Comparison of ENCODE assay signal across 9 cellular contexts in the genomic region with DNA sequence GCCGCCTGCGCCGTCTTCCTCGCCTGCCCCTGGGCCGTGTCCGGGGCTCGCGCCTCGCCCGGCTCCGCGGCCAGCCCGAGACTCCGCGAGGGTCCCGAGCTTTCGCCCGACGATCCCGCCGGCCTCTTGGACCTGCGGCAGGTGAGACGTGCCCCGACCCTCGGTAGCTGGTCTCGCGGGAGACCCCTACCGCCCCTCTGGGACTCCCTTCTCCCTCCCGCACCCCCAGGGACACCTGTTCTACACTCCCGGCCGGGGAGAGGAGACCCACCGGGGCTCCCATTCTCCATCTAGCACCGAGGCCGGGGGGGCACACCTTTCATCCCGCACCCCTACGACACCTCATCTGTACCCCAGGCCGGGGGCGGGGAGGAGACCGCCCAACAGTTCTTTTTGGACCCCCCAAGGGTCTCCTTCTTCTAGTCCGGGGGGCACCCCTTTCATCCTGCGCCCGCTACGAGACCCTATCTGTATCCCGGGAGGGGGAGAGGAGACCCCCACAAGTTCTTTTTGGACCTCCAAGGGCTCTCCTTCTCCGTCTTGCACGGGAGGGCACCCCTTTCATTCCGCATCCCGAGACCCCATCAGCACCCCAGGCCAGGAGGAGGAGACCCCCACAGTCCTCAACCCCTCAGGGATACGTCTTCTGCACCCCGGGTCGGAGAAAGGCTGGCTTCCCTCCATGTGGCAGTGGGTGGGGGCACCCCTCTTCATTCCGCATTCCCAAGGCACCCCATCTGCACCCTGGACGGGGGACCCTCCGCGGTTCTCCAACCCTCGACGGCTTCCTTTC. TPM values are rescaled to one million over a fixed set of nuclear protein-coding genes. Genes with fewer than 3 reads are reported as not detected.
DNase-seq lines count a peak whose midpoint lies in the region; ATAC-seq and TF ChIP-seq lines count a peak whose summit lies in the region.
"Had no signal": no experiment of that assay in that cellular context is flagged by ENCODE, and none has a peak within 500 bp of the region (broad histone marks: within the 10 kb centered on the region; RNA-seq: fewer than 3 reads in every experiment).

No MANE protein-coding gene starts in this region.

- H3K79me1 ChIP-seq in neuronal stem cell (ENCODE audit: low read depth, low read length): no peaks in the 10 kb centered on the region

- peak overlapping the region; percentile 100 for H3K14ac ChIP-seq in neuronal stem cell (ENCODE audit: low read length)

- H3K4me3 ChIP-seq in CD8-positive, alpha-beta memory T cell (ENCODE audit: low read length): peak overlapping the region; percentile 52
- H3K4me3 ChIP-seq in MM.1S (ENCODE audit: low read length) (peak overlapping the region; percentile 80), neuronal stem cell (ENCODE audit: low read length in 2 of 2) (peak overlapping the region; percentile 48 to 84)

- H4K91ac ChIP-seq in neuronal stem cell (ENCODE audit: low read depth, low read length, poor library complexity): no peak overlapping the region

- peak overlapping the region; percentile 99 for H3K18ac ChIP-seq in neuronal stem cell (ENCODE audit: low read length)

- peak overlapping the region; percentile 79 for H2BK5ac ChIP-seq in neuronal stem cell (ENCODE audit: low read length)

- H3K4me2 ChIP-seq in MM.1S (ENCODE audit: low read depth, low read length) (peak overlapping the region; percentile 91), neuronal stem cell (ENCODE audit: insufficient read depth, low read length, poor library complexity, severe bottlenecking) (peak overlapping the region; percentile 92)

- H3K27me3 ChIP-seq in CD8-positive, alpha-beta memory T cell (ENCODE audit: insufficient read depth, low read length, poor library complexity, severe bottlenecking): peaks cover 9% of the 10 kb centered on the region
- H3K27me3 ChIP-seq in MM.1S (replicated peaks; ENCODE audit: insufficient read depth, low read length): peaks cover 19% of the 10 kb centered on the region
- H3K27me3 ChIP-seq in neuronal stem cell (ENCODE audit: control insufficient read depth in 3 of 3, insufficient read depth in 3 of 3, low read depth in 1 of 3, low read length in 3 of 3): peaks cover 18 to 42% (median 32%) of the 10 kb centered on the region in 3 experiments

- peak overlapping the region; percentile 17 for H2BK12ac ChIP-seq in neuronal stem cell (ENCODE audit: low read length)

- peaks cover 48 to 62% (median 54%) of the 10 kb centered on the region in 3 donors for H3K4me1 Mint-ChIP-seq in CD8-positive, alpha-beta memory T cell
- H3K4me1 Mint-ChIP-seq in effector memory CD8-positive, alpha-beta T cell (ENCODE audit: low read depth in 2 of 2): peaks cover 30 to 56% of the 10 kb centered on the region in 2 donors

- peaks cover 21 to 30% of the 10 kb centered on the region in 2 donors for H3K27me3 Mint-ChIP-seq in CD8-positive, alpha-beta memory T cell
- peaks cover 9 to 15% of the 10 kb centered on the region in 2 donors for H3K27me3 Mint-ChIP-seq in effector memory CD8-positive, alpha-beta T cell

- H3K4me1 ChIP-seq in CD8-positive, alpha-beta memory T cell (ENCODE audit: insufficient read depth, low read length): peaks cover 37% of the 10 kb centered on the region
- H3K4me1 ChIP-seq in MM.1S (ENCODE audit: low read length) (peaks cover 16% of the 10 kb centered on the region), neuronal stem cell (ENCODE audit: control insufficient read depth in 2 of 2, insufficient read depth in 1 of 2, low read depth in 1 of 2, low read length in 2 of 2) (peaks cover 7 to 18% of the 10 kb centered on the region in 2 donors)

- H3K36me3 ChIP-seq in CD8-positive, alpha-beta memory T cell (ENCODE audit: insufficient read depth, low read length): no peaks in the 10 kb centered on the region
- H3K36me3 ChIP-seq in MM.1S (replicated peaks; ENCODE audit: insufficient read depth, low read length): no peaks in the 10 kb centered on the region
- no peaks in the 10 kb centered on the region for H3K36me3 ChIP-seq in neuronal stem cell (replicated peaks in 1 of 2; ENCODE audit: control insufficient read depth in 2 of 2, insufficient read depth in 2 of 2, low read length in 2 of 2)

- no CpG with 5 or more reads among the region's 57 CpGs for WGBS in neuronal stem cell (ENCODE audit: extremely low coverage in 2 of 2, insufficient read length in 2 of 2, insufficient replicate concordance in 1 of 2), 2 donors

- H3K4me3 Mint-ChIP-seq in CD8-positive, alpha-beta memory T cell: peak overlapping the region; percentile 82 to 96 (median 88)
- H3K4me3 Mint-ChIP-seq in effector memory CD8-positive, alpha-beta T cell: peak overlapping the region; percentile 78 to 82

- H2AK5ac ChIP-seq in neuronal stem cell (ENCODE audit: low read depth, low read length): peak overlapping the region; percentile 94

- H3K23ac ChIP-seq in neuronal stem cell (ENCODE audit: low read depth, low read length, poor library complexity): no peak overlapping the region

- H2AFZ ChIP-seq in MM.1S (ENCODE audit: low read length): peak overlapping the region; percentile 89
- peak overlapping the region; percentile 96 for H2AFZ ChIP-seq in neuronal stem cell (ENCODE audit: low read length)

- no peak overlapping the region for H3K4ac ChIP-seq in neuronal stem cell (ENCODE audit: low read length)

- H2BK120ac ChIP-seq in neuronal stem cell (ENCODE audit: low read depth, low read length): peak overlapping the region; percentile 79

- peaks cover 0 to 14% (median 6%) of the 10 kb centered on the region in 3 donors for H3K36me3 Mint-ChIP-seq in CD8-positive, alpha-beta memory T cell
- peaks cover 28% of the 10 kb centered on the region for H3K36me3 Mint-ChIP-seq in effector memory CD8-positive, alpha-beta T cell (ENCODE audit: insufficient read depth)

- ATAC-seq in effector memory CD8-positive, alpha-beta T cell (replicated peaks): no peak
- ATAC-seq in HG02840 (IDR thresholded peaks at IDR 0.05; ENCODE audit: low FRiP score, unreplicated experiment): no peak

- no peaks in the 10 kb centered on the region for H4K20me1 ChIP-seq in MM.1S (ENCODE audit: insufficient read depth, low read length)

- peaks cover 9% of the 10 kb centered on the region for H3F3A ChIP-seq in MM.1S (ENCODE audit: insufficient read depth, low read length)

- peaks cover 0 to 2% (median 0%) of the 10 kb centered on the region in 5 donors for H3K9me3 Mint-ChIP-seq in CD8-positive, alpha-beta memory T cell
- H3K9me3 Mint-ChIP-seq in effector memory CD8-positive, alpha-beta T cell: no peaks in the 10 kb centered on the region

- peak overlapping the region; percentile 79 for H3K27ac ChIP-seq in CD8-positive, alpha-beta memory T cell (ENCODE audit: low read depth, low read length)
- peak overlapping the region; percentile 12; the same call in 1 of the 2 replicates for H3K27ac ChIP-seq in MM.1S (ENCODE audit: low read length)
- no peak overlapping the region for H3K27ac ChIP-seq in neuronal stem cell (replicated peaks; ENCODE audit: low read length)

- no peak for DNase-seq in CD8-positive, alpha-beta memory T cell
- peak; percentile 16 for DNase-seq in MM.1S
- no peak for DNase-seq in effector memory CD8-positive, alpha-beta T cell
- no peak for DNase-seq in neuronal stem cell (ENCODE audit: low spot score)
- no peak for DNase-seq in islet precursor cell
- no peak for DNase-seq in NCI-H1105 (lab: John Stamatoyannopoulos, UW)
- DNase-seq in T1000 (lab: John Stamatoyannopoulos, UW): no peak

- peak overlapping the region; percentile 84 for H2BK15ac ChIP-seq in neuronal stem cell (ENCODE audit: low read length)

- no peaks in the 10 kb centered on the region for H3K9me3 ChIP-seq in CD8-positive, alpha-beta memory T cell (ENCODE audit: low read length)
- H3K9me3 ChIP-seq in MM.1S (replicated peaks; ENCODE audit: insufficient read depth, low read length): no peaks in the 10 kb centered on the region
- H3K9me3 ChIP-seq in neuronal stem cell (replicated peaks in 1 of 2; ENCODE audit: control insufficient read depth in 2 of 2, insufficient read depth in 1 of 2, low read depth in 1 of 2, low read length in 2 of 2): peaks cover 0 to 3% of the 10 kb centered on the region in 2 donors

- no peak for TF ChIP-seq CTCF in MM.1S (IDR thresholded peaks at IDR 0.05; ENCODE audit: low read length)

- no peak overlapping the region for H4K8ac ChIP-seq in neuronal stem cell (ENCODE audit: low read depth, low read length)

- H3K27ac Mint-ChIP-seq in CD8-positive, alpha-beta memory T cell: peak overlapping the region in 7 of 8 donors; percentile 72 to 97 (median 87)
- peak overlapping the region; percentile 10 to 83 for H3K27ac Mint-ChIP-seq in effector memory CD8-positive, alpha-beta T cell

- H3K79me2 ChIP-seq in MM.1S (ENCODE audit: low read length): peaks cover 18% of the 10 kb centered on the region

- POLR2A ChIA-PET in CD8-positive, alpha-beta memory T cell (lab: Charles Lee): interaction anchor here (0.6 to 0.7 kb wide), 2 partner anchors 50 to 73 kb away, joined by 3 read pairs; a partner anchor contains a TSS

- CTCF ChIA-PET in CD8-positive, alpha-beta memory T cell (lab: Charles Lee): interaction anchor here (1.0 to 1.4 kb wide), 2 partner anchors 10 to 15 kb away, joined by 4 to 7 read pairs; no protein-coding TSS in a partner anchor

- peak overlapping the region; percentile 72 for H3K9ac ChIP-seq in MM.1S (ENCODE audit: low read length)
- peak overlapping the region; percentile 93 for H3K9ac ChIP-seq in neuronal stem cell (ENCODE audit: low read depth, low read length, poor library complexity)

- H3K9me2 ChIP-seq in MM.1S (replicated peaks; ENCODE audit: insufficient read depth, low read length): no peaks in the 10 kb centered on the region

RNA-seq across cellular contexts. Expression of a gene that starts 0.5 kb away (rescaled TPM):
- 10 to 100 TPM; 11.3 to 12.1 TPM for total RNA-seq in CD8-positive, alpha-beta memory T cell
- polyA plus RNA-seq in CD8-positive, alpha-beta memory T cell: 4.5 TPM
- 1.5 TPM for polyA plus RNA-seq in neuronal stem cell (2013, experiment 1 of 2)
- 1.8 TPM for polyA plus RNA-seq in neuronal stem cell (2013, experiment 2 of 2)

RNA-seq across cellular contexts. Expression of a gene that starts 29.2 kb away (rescaled TPM):
- total RNA-seq in CD8-positive, alpha-beta memory T cell: 1 to 10 TPM; 7.1 to 8.9 TPM
- 5.9 TPM for polyA plus RNA-seq in CD8-positive, alpha-beta memory T cell
- polyA plus RNA-seq in neuronal stem cell (2013, experiment 1 of 2): 30.8 TPM
- polyA plus RNA-seq in neuronal stem cell (2013, experiment 2 of 2): 30.4 TPM
- total RNA-seq: dermis microvascular lymphatic vessel endothelial cell had no signal

RNA-seq across cellular contexts. Expression of a gene that starts 49.8 kb away (rescaled TPM):
- total RNA-seq in CD8-positive, alpha-beta memory T cell: 10 to 100 TPM; 51.9 to 55.1 TPM
- 93.2 TPM for polyA plus RNA-seq in CD8-positive, alpha-beta memory T cell
- polyA plus RNA-seq in neuronal stem cell (2013, experiment 1 of 2): 0.61 TPM
- 0.60 TPM for polyA plus RNA-seq in neuronal stem cell (2013, experiment 2 of 2)
- total RNA-seq: dermis microvascular lymphatic vessel endothelial cell had no signal

RNA-seq across cellular contexts. Expression of a gene that starts 59.6 kb away (rescaled TPM):
- total RNA-seq in CD8-positive, alpha-beta memory T cell: 10 to 100 TPM; 63.1 to 70.0 TPM
- 4.0 TPM for polyA plus RNA-seq in CD8-positive, alpha-beta memory T cell
- polyA plus RNA-seq in neuronal stem cell (2013, experiment 1 of 2): 0.88 TPM
- polyA plus RNA-seq in neuronal stem cell (2013, experiment 2 of 2): 0.91 TPM
- total RNA-seq: dermis microvascular lymphatic vessel endothelial cell had no signal
